In the genomic region with DNA sequence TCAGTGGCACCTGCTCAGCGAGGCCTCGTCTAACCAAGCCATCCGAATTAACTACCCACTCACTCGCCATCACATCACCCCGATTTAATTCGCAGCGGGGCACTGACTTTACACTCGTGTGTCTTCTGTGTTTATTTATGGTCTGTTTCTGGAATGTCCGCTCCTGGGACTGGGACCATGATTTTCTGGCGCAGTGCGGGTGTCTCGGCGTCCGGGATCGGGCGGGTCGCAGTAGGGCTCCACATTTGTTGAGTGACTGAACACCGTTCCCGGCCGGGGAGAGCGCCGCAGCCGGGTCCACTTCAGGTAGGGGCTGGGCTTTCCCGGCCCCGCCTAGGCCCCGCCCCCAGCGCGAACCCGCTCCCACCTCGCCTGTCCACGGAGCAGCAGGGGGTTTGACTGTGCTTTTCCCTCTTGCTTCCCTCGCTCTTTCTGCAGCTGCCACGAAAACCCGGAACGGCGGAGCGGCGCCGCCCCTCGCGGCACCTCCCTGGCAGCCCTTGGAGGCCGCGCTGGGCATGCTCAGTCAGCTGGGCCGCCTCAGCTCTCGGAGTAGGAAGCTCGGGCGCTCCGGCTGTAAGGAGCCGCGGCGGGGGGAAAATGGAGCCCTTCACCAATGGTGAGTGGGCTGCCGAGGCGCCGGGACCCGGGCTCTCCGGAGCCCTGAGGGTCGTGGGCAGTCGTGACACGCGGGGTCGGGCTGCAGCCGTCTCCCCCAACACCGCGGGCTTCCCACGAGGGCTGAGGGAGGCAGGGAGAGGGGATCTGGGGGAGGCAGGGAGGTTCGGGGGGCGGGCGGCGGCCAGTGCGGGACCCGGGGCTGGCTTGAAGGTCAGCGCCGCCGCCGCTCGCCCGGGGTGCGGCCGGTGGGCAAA, we compare ENCODE assay signal across 8 cellular contexts. TPM values are rescaled to one million over a fixed set of nuclear protein-coding genes. Genes with fewer than 3 reads are reported as not detected.
DNase-seq lines count a peak whose midpoint lies in the region; ATAC-seq and TF ChIP-seq lines count a peak whose summit lies in the region.

A gene (plus strand): TSS at position 525 of the 875 bp plus-strand sequence. CDS start 76 bp downstream, at position 601.

- peak within 1 kb of the TSS; percentile 99 for H3K27ac Mint-ChIP-seq in activated naive CD4-positive, alpha-beta T cell treated with anti-CD3 and anti-CD28 coated beads, Interleukin-2, amount 10 ng/mL, durations not matched to agents 7 days and 5 days

- H3K9me3 Mint-ChIP-seq in activated naive CD4-positive, alpha-beta T cell treated with anti-CD3 and anti-CD28 coated beads, Interleukin-2, amount 10 ng/mL, durations not matched to agents 7 days and 5 days = no peaks in the 10 kb centered on the region

- peak within 1 kb of the TSS; percentile 93 to 99 (median 96) for H3K27ac ChIP-seq in gastroesophageal sphincter

- H3K27me3 Mint-ChIP-seq in activated naive CD4-positive, alpha-beta T cell treated with anti-CD3 and anti-CD28 coated beads, Interleukin-2, amount 10 ng/mL, durations not matched to agents 7 days and 5 days = no peaks in the 10 kb centered on the region

- H3K4me3 ChIP-seq in HFF-Myc (replicated peaks; ENCODE audit: low read depth, low read length) (peak within 1 kb of the TSS; percentile 79), gastroesophageal sphincter (peak within 1 kb of the TSS; percentile 63 to 83)

- H3K36me3 Mint-ChIP-seq in activated naive CD4-positive, alpha-beta T cell treated with anti-CD3 and anti-CD28 coated beads, Interleukin-2, amount 10 ng/mL, durations not matched to agents 7 days and 5 days = peaks cover 38% of the 10 kb centered on the region

- no peaks in the 10 kb centered on the region for H3K9me3 ChIP-seq in gastroesophageal sphincter

- TF ChIP-seq CTCF in HFF-Myc (IDR thresholded peaks at IDR 0.05; ENCODE audit: low read depth, low read length, missing control alignments) (no peak), gastroesophageal sphincter (IDR thresholded peaks at IDR 0.05) (no peak)

- H3K4me3 Mint-ChIP-seq in activated naive CD4-positive, alpha-beta T cell treated with anti-CD3 and anti-CD28 coated beads, Interleukin-2, amount 10 ng/mL, durations not matched to agents 7 days and 5 days = peak within 1 kb of the TSS; percentile 84

- no peaks in the 10 kb centered on the region for H3K27me3 ChIP-seq in gastroesophageal sphincter

- H3K4me1 ChIP-seq in gastroesophageal sphincter = peaks cover 0 to 58% (median 21%) of the 10 kb centered on the region in 3 donors

- CTCF ChIA-PET in activated naive CD4-positive, alpha-beta T cell treated with anti-CD3 and anti-CD28 coated beads, Interleukin-2, amount 10 ng/mL, durations not matched to agents 7 days and 5 days (lab: Charles Lee) = interaction anchor here (0.9 to 1.5 kb wide), 4 partner anchors 25 to 207 kb away, joined by 4 to 11 read pairs (median 7); a partner anchor contains a TSS

- no peaks in the 10 kb centered on the region for H3K36me3 ChIP-seq in gastroesophageal sphincter

- DNase-seq in GF-D8 (lab: John Stamatoyannopoulos, UW) (peak; percentile 74), HFF-Myc (ENCODE audit: extremely low read depth, low read depth) (peak; percentile 88), NAMALWA (ENCODE audit: low spot score) (peak; percentile 96), SK-N-DZ (ENCODE audit: low spot score) (peak; percentile 96), non-pigmented ciliary epithelial cell (ENCODE audit: low read depth) (peak; percentile 85), superior temporal gyrus (ENCODE audit: extremely low spot score) (peak; percentile 94)
- peak; percentile 97 for DNase-seq in activated naive CD4-positive, alpha-beta T cell treated with anti-CD3 and anti-CD28 coated beads, Interleukin-2, amount 10 ng/mL, durations not matched to agents 7 days and 5 days

- WGBS in gastroesophageal sphincter (ENCODE audit: low coverage in 1 of 2), 2 donors = 0% methylated on average over 8 of the region's 79 CpGs; no CpG with 5 or more reads in 1 of the 2 donors

- ATAC-seq in gastroesophageal sphincter = peak; percentile 89

- TF ChIP-seq EP300 in gastroesophageal sphincter (IDR thresholded peaks at IDR 0.05) = no peak

- peaks cover 61% of the 10 kb centered on the region for H3K4me1 Mint-ChIP-seq in activated naive CD4-positive, alpha-beta T cell treated with anti-CD3 and anti-CD28 coated beads, Interleukin-2, amount 10 ng/mL, durations not matched to agents 7 days and 5 days

- peak; percentile 86 to 87 for TF ChIP-seq POLR2A in gastroesophageal sphincter (IDR thresholded peaks at IDR 0.05)

RNA-seq across cellular contexts. Expression of the gene that starts here (rescaled TPM):
- 5.9 and 7.5 TPM in 2 replicates for polyA plus RNA-seq in SK-N-DZ (2014; cell fraction: cytosol; rRNA removed)
- 5.9 and 8.9 TPM in 2 replicates for polyA plus RNA-seq in SK-N-DZ (2014; cell fraction: nucleus; rRNA removed)
- total RNA-seq in gastroesophageal sphincter = 100 to 1,000 TPM in 1 of 4 donors, 10 to 100 TPM in 3; 64.8 to 111 (median 80.5) TPM

Comparison
In these comparisons a context has a peak if more than half of its experiments do, and no peak if none do; other contexts are left out.
1. Peak in every context shown above with its lines: DNase-seq, ATAC-seq, H3K4me3 ChIP-seq and H3K27ac ChIP-seq.